Comparison of ENCODE assay signal across 8 cellular contexts in genomic region chr7:45259966-45260646, GRCh38.
A peak's percentile ranks its signal among the peaks of the same experiment; 100 is the strongest.
DNase-seq lines count a peak whose midpoint lies in the region; ATAC-seq and TF ChIP-seq lines count a peak whose summit lies in the region.

No MANE protein-coding gene starts in this region.

- intact Hi-C loops in activated T-helper 1 cell treated with anti-CD3 and anti-CD28 coated beads, Interleukin-12 subunit alpha, Interleukin-12 subunit beta, Interleukin-2, Interleukin-4 antibody, amounts not matched to agents 30 ng/mL and 10 ng/mL and 1 ng/mL, durations not matched to agents 14 hours and 24 hours and 36 hours (cut with micrococcal nuclease) = loop anchor here (1.0 to 10.0 kb wide), 2 partner anchors 106 to 595 kb away; no protein-coding TSS in a partner anchor

- H3K27me3 ChIP-seq in foreskin keratinocyte (peaks cover 13% of the 10 kb centered on the region), thoracic aorta (replicated peaks; ENCODE audit: insufficient read depth) (no peaks in the 10 kb centered on the region)

- H3K9me3 ChIP-seq in thoracic aorta = no peaks in the 10 kb centered on the region

- no peaks in the 10 kb centered on the region for H3K36me3 ChIP-seq in thoracic aorta

- no peaks in the 10 kb centered on the region for H3K36me3 Mint-ChIP-seq in activated T-helper 1 cell treated with anti-CD3 and anti-CD28 coated beads, Interleukin-12 subunit alpha, Interleukin-12 subunit beta, Interleukin-2, Interleukin-4 antibody, amounts not matched to agents 30 ng/mL and 10 ng/mL and 1 ng/mL, durations not matched to agents 14 hours and 24 hours and 36 hours (ENCODE audit: low read depth)

- DNase-seq in OCI-M1 (lab: John Stamatoyannopoulos, UW) (peak; percentile 59), foreskin keratinocyte (no peak), occipital lobe (lab: John Stamatoyannopoulos, UW) (peak; percentile 11), thoracic aorta (ENCODE audit: low spot score) (no peak), NCI-H1105 (lab: John Stamatoyannopoulos, UW) (no peak)
- peak; percentile 68 for DNase-seq in activated T-helper 1 cell treated with anti-CD3 and anti-CD28 coated beads, Interleukin-12 subunit alpha, Interleukin-12 subunit beta, Interleukin-2, Interleukin-4 antibody, amounts not matched to agents 30 ng/mL and 10 ng/mL and 1 ng/mL, durations not matched to agents 14 hours and 24 hours and 36 hours (ENCODE audit: low spot score)

- H3K9me3 Mint-ChIP-seq in activated T-helper 1 cell treated with anti-CD3 and anti-CD28 coated beads, Interleukin-12 subunit alpha, Interleukin-12 subunit beta, Interleukin-2, Interleukin-4 antibody, amounts not matched to agents 30 ng/mL and 10 ng/mL and 1 ng/mL, durations not matched to agents 14 hours and 24 hours and 36 hours = no peaks in the 10 kb centered on the region

- ATAC-seq in HG02970 (IDR thresholded peaks at IDR 0.05; ENCODE audit: low FRiP score, unreplicated experiment) (peak; percentile 78), foreskin keratinocyte (peak; percentile 67), thoracic aorta (ENCODE audit: insufficient number of reproducible peaks, low FRiP score, low read depth) (no peak)

- no peak overlapping the region for H3K4me3 Mint-ChIP-seq in activated T-helper 1 cell treated with anti-CD3 and anti-CD28 coated beads, Interleukin-12 subunit alpha, Interleukin-12 subunit beta, Interleukin-2, Interleukin-4 antibody, amounts not matched to agents 30 ng/mL and 10 ng/mL and 1 ng/mL, durations not matched to agents 14 hours and 24 hours and 36 hours

- H3K4me3 ChIP-seq in thoracic aorta = no peak overlapping the region

- H3K27me3 Mint-ChIP-seq in activated T-helper 1 cell treated with anti-CD3 and anti-CD28 coated beads, Interleukin-12 subunit alpha, Interleukin-12 subunit beta, Interleukin-2, Interleukin-4 antibody, amounts not matched to agents 30 ng/mL and 10 ng/mL and 1 ng/mL, durations not matched to agents 14 hours and 24 hours and 36 hours (ENCODE audit: insufficient read depth) = peaks cover 7% of the 10 kb centered on the region

- H3K27ac Mint-ChIP-seq in activated T-helper 1 cell treated with anti-CD3 and anti-CD28 coated beads, Interleukin-12 subunit alpha, Interleukin-12 subunit beta, Interleukin-2, Interleukin-4 antibody, amounts not matched to agents 30 ng/mL and 10 ng/mL and 1 ng/mL, durations not matched to agents 14 hours and 24 hours and 36 hours = no peak overlapping the region

- H3K4me1 Mint-ChIP-seq in activated T-helper 1 cell treated with anti-CD3 and anti-CD28 coated beads, Interleukin-12 subunit alpha, Interleukin-12 subunit beta, Interleukin-2, Interleukin-4 antibody, amounts not matched to agents 30 ng/mL and 10 ng/mL and 1 ng/mL, durations not matched to agents 14 hours and 24 hours and 36 hours (ENCODE audit: low read depth) = no peaks in the 10 kb centered on the region

- TF ChIP-seq CTCF in GM12801 (IDR thresholded peaks at IDR 0.05; ENCODE audit: extremely low read depth, insufficient read length) (peak; percentile 70), foreskin keratinocyte (conservative IDR thresholded peaks at IDR 0.05) (peak; percentile 93), thoracic aorta (IDR thresholded peaks at IDR 0.05) (peak; percentile 93)

- H3K4me1 ChIP-seq in foreskin keratinocyte = no peaks in the 10 kb centered on the region
- H3K4me1 ChIP-seq in thoracic aorta (ENCODE audit: control insufficient read depth in 1 of 2, low read depth in 2 of 2) = no peaks in the 10 kb centered on the region

- H3K27ac ChIP-seq in foreskin keratinocyte = no peak overlapping the region
- no peak overlapping the region for H3K27ac ChIP-seq in thoracic aorta

Comparison
In these comparisons a context has a peak if more than half of its experiments do, and no peak if none do; other contexts are left out.
1. DNase-seq: peak in OCI-M1 (single experiment), activated T-helper 1 cell treated with anti-CD3 and anti-CD28 coated beads, Interleukin-12 subunit alpha, Interleukin-12 subunit beta, Interleukin-2, Interleukin-4 antibody, amounts not matched to agents 30 ng/mL and 10 ng/mL and 1 ng/mL, durations not matched to agents 14 hours and 24 hours and 36 hours (single experiment) and occipital lobe (single experiment); none in foreskin keratinocyte (0 of 2), thoracic aorta (single experiment) and NCI-H1105 (single experiment).
2. Peak in every context shown above with its lines, with median percentiles within 50 percentile points of each other: CTCF ChIP-seq.